In the genomic region with DNA sequence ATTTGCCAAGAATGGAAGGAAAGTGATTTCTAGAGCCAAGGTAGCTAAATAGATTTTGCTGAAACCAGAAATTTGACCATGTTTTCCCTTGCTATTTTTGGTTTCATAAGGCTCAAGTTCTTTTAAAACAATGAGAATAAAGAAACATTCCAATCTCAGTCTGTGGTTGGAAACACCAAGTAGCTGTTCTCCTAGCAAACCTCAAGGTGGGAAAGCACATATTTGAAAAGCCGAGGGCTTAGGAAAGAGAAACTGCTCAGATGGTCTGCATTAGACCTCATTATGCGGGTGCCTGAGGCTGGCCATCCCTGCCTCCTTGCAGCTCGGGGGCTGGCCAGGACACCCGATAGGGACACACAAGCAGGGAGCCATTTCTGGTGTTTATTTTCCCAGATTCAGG, we compare ENCODE assay signal across 16 cellular contexts. TPM values are rescaled to one million over a fixed set of nuclear protein-coding genes. Genes with fewer than 3 reads are reported as not detected.
DNase-seq lines count a peak whose midpoint lies in the region; TF ChIP-seq lines count a peak whose summit lies in the region.
"Had no signal": no experiment of that assay in that cellular context is flagged by ENCODE, and none has a peak within 500 bp of the region (broad histone marks: within the 10 kb centered on the region; RNA-seq: fewer than 3 reads in every experiment).

No MANE protein-coding gene starts in this region.

- DNase-seq in GM04503 (ENCODE audit: low read depth) = peak; percentile 29
- peak; percentile 36 for DNase-seq in fibroblast of pulmonary artery (ENCODE audit: low read depth)
- DNase-seq in renal cortical epithelial cell (ENCODE audit: low read depth) = peak; percentile 82
- DNase-seq in HK-2 (ENCODE audit: unreplicated experiment) = no peak
- no peak for DNase-seq in DMS153 (lab: John Stamatoyannopoulos, UW)
- DNase-seq in GM10266 (ENCODE audit: extremely low spot score) = no peak
- no peak for DNase-seq in activated CD4-positive, CD25-positive, alpha-beta regulatory T cell treated with anti-CD3 and anti-CD28 coated beads, Interleukin-2, amount 50 U/mL, for 72 hours
- DNase-seq: activated naive CD4-positive, alpha-beta T cell; foreskin keratinocyte; H9; immature natural killer cell; midbrain; MM.1S; stimulated activated CD4-positive, alpha-beta T cell treated with anti-CD3 and anti-CD28 coated beads, Interleukin-2, amount 100 ng/mL, for 48 hours had no signal

- H3K27ac ChIP-seq in angular gyrus (ENCODE audit: low read depth, low read length) = peak overlapping the region; percentile 70
- H3K27ac ChIP-seq: foreskin keratinocyte had no signal

- no peak overlapping the region for H3K4me3 ChIP-seq in fibroblast of pulmonary artery (replicated peaks; ENCODE audit: low read depth, low read length)

- no peak for TF ChIP-seq CTCF in fibroblast of pulmonary artery (IDR thresholded peaks at IDR 0.05; ENCODE audit: low read length, missing control alignments)
- no peak for TF ChIP-seq CTCF in GM10266 (IDR thresholded peaks at IDR 0.05; ENCODE audit: control insufficient read depth, insufficient read depth, low read depth, missing control alignments)

RNA-seq across cellular contexts. Expression of a gene that starts 5.8 kb away (rescaled TPM):
- total RNA-seq in renal cortical epithelial cell = 0.05 TPM in 1 of 2 replicates, not detected in the other
- total RNA-seq: activated CD8-positive, alpha-beta memory T cell treated with anti-CD3 and anti-CD28 coated beads for 36 hours; foreskin keratinocyte; H9 had no signal

Comparison
In these comparisons a context has a peak if more than half of its experiments do, and no peak if none do; other contexts are left out.
1. DNase-seq: peak in GM04503 (single experiment), fibroblast of pulmonary artery (single experiment) and renal cortical epithelial cell (single experiment); none in HK-2 (single experiment), DMS153 (single experiment), GM10266 (single experiment) and activated CD4-positive, CD25-positive, alpha-beta regulatory T cell treated with anti-CD3 and anti-CD28 coated beads, Interleukin-2, amount 50 U/mL, for 72 hours (single experiment).